ENCODE assay signal across 25 cellular contexts in genomic region chr18:77897606-77898005, GRCh38.
"Had no signal": no experiment of that assay in that cellular context is flagged by ENCODE, and none has a peak within 500 bp of the region (broad histone marks: within the 10 kb centered on the region; RNA-seq: fewer than 3 reads in every experiment).

No MANE protein-coding gene starts in this region.

- H3K4me3 ChIP-seq: dorsolateral prefrontal cortex, gastrocnemius medialis, lung, mucosa of descending colon, prostate gland, right atrium auricular region, smooth muscle cell, stomach, thyroid gland, vagina had no signal

- H3K9me3 ChIP-seq: gastrocnemius medialis, mucosa of descending colon, prostate gland, right atrium auricular region, stomach, thyroid gland, vagina had no signal

- H3K4me1 Mint-ChIP-seq: memory B cell, mesothelial cell of epicardium had no signal

- H3K36me3 ChIP-seq: gastrocnemius medialis, prostate gland, right atrium auricular region, stomach, thyroid gland, vagina had no signal

- H3K27me3 ChIP-seq: right atrium auricular region, thyroid gland, vagina had no signal

- H3K4me3 Mint-ChIP-seq: memory B cell; mesothelial cell of epicardium; naive B cell; natural killer cell treated with Interleukin-12 subunit alpha and Interleukin-12 subunit beta and Interleukin-15 and Interleukin-18, amount 100 ng/mL, for 72 hours; neural crest cell; stimulated activated effector memory CD8-positive, alpha-beta T cell treated with anti-CD3 and anti-CD28 coated beads, Interleukin-12 subunit alpha, Interleukin-12 subunit beta, amount 100 ng/mL, for 72 hours had no signal

- DNase-seq: dorsolateral prefrontal cortex; effector CD4-positive, alpha-beta T cell; foreskin fibroblast; gastrocnemius medialis; head of caudate nucleus; mucosa of descending colon; naive B cell; stimulated activated CD4-positive, alpha-beta T cell treated with anti-CD3 and anti-CD28 coated beads, Interleukin-12 subunit alpha, Interleukin-12 subunit beta, amount 100 ng/mL, for 4 hours; stimulated activated CD4-positive, alpha-beta T cell treated with anti-CD3 and anti-CD28 coated beads, Interleukin-1b, Interleukin-23, amount 100 ng/mL, for 48 hours; stimulated activated CD4-positive, alpha-beta T cell treated with anti-CD3 and anti-CD28 coated beads, Interleukin-4, amount 100 ng/mL, for 1 hour; stimulated activated naive CD4-positive, alpha-beta T cell treated with Interleukin-2 at 50 U/mL for 16 hours; stomach; thyroid gland; trophoblast cell had no signal

- H3K4me2 ChIP-seq: smooth muscle cell had no signal

- H3K4me1 ChIP-seq: gastrocnemius medialis, prostate gland had no signal

- H3K9me3 Mint-ChIP-seq: memory B cell; mesothelial cell of epicardium; natural killer cell treated with Interleukin-12 subunit alpha and Interleukin-12 subunit beta and Interleukin-15 and Interleukin-18, amount 100 ng/mL, for 72 hours; neural crest cell; stimulated activated effector memory CD8-positive, alpha-beta T cell treated with anti-CD3 and anti-CD28 coated beads, Interleukin-12 subunit alpha, Interleukin-12 subunit beta, amount 100 ng/mL, for 72 hours had no signal

- H3K36me3 Mint-ChIP-seq: memory B cell; mesothelial cell of epicardium; naive B cell; natural killer cell treated with Interleukin-12 subunit alpha and Interleukin-12 subunit beta and Interleukin-15 and Interleukin-18, amount 100 ng/mL, for 72 hours; stimulated activated effector memory CD8-positive, alpha-beta T cell treated with anti-CD3 and anti-CD28 coated beads, Interleukin-12 subunit alpha, Interleukin-12 subunit beta, amount 100 ng/mL, for 72 hours had no signal

- H3K27ac ChIP-seq: dorsolateral prefrontal cortex, epithelial cell of prostate, gastrocnemius medialis, prostate gland, right atrium auricular region, stomach, thyroid gland, vagina had no signal

- H3K27ac Mint-ChIP-seq: memory B cell; mesothelial cell of epicardium; naive B cell; natural killer cell treated with Interleukin-12 subunit alpha and Interleukin-12 subunit beta and Interleukin-15 and Interleukin-18, amount 100 ng/mL, for 72 hours; stimulated activated effector memory CD8-positive, alpha-beta T cell treated with anti-CD3 and anti-CD28 coated beads, Interleukin-12 subunit alpha, Interleukin-12 subunit beta, amount 100 ng/mL, for 72 hours had no signal
